ENCODE assay signal across 38 cellular contexts in genomic region chr6:25869840-25870239, GRCh38. TPM values are rescaled to one million over a fixed set of nuclear protein-coding genes. Genes with fewer than 3 reads are reported as not detected.
"Had no signal": no experiment of that assay in that cellular context is flagged by ENCODE, and none has a peak within 500 bp of the region (broad histone marks: within the 10 kb centered on the region; RNA-seq: fewer than 3 reads in every experiment).

No MANE protein-coding gene starts in this region.

- DNase-seq: activated B cell treated with CpG ODN at 0.5 μM for 24 hours; activated CD4-positive, alpha-beta memory T cell treated with anti-CD3 and anti-CD28 coated beads for 36 hours; activated CD4-positive, alpha-beta T cell treated with anti-CD3 and anti-CD28 coated beads for 4 hours; activated CD4-positive, alpha-beta T cell treated with anti-CD3 and anti-CD28 coated beads, Interleukin-2, amount 10 ng/mL, durations not matched to agents 24 days and 14 days; activated CD4-positive, alpha-beta T cell treated with anti-CD3 and anti-CD28 coated beads, Interleukin-2, amount 50 U/mL, for 1 hour; activated CD4-positive, alpha-beta T cell treated with anti-CD3 and anti-CD28 coated beads, Interleukin-2, amount 50 U/mL, for 4 hours; activated CD4-positive, CD25-positive, alpha-beta regulatory T cell treated with anti-CD3 and anti-CD28 coated beads, Interleukin-2, amount 50 U/mL, for 72 hours; activated CD8-positive, alpha-beta memory T cell treated with anti-CD3 and anti-CD28 coated beads, Interleukin-2, amount 50 U/mL, for 4 hours; activated CD8-positive, alpha-beta T cell treated with anti-CD3 and anti-CD28 coated beads for 36 hours; activated effector memory CD4-positive, alpha-beta T cell treated with anti-CD3 and anti-CD28 coated beads, Interleukin-2, amount 50 U/mL, for 16 hours; activated gamma-delta T cell treated with Interleukin-2 at 50 U/mL for 16 hours; activated naive CD4-positive, alpha-beta T cell; activated naive CD4-positive, alpha-beta T cell treated with anti-CD3 and anti-CD28 coated beads for 36 hours; activated naive CD4-positive, alpha-beta T cell treated with anti-CD3 and anti-CD28 coated beads, Interleukin-2, amount 50 U/mL, for 16 hours; activated naive CD8-positive, alpha-beta T cell treated with anti-CD3 and anti-CD28 coated beads for 36 hours; activated T-cell treated with anti-CD3 and anti-CD28 coated beads for 4 hours; activated T-cell treated with anti-CD3 and anti-CD28 coated beads, Interleukin-2, amount 50 U/mL, for 1 hour; activated T-cell treated with anti-CD3 and anti-CD28 coated beads, Interleukin-2, amount 50 U/mL, for 4 hours; activated T-cell treated with anti-CD3 and anti-CD28 coated beads, Interleukin-2, amount 50 U/mL, for 72 hours; adrenal gland; amniotic stem cell; aorta; body of pancreas; brain microvascular endothelial cell; central memory CD4-positive, alpha-beta T cell; T-helper 2 cell; T-helper 9 cell had no signal

- H3K27ac ChIP-seq: adrenal gland, body of pancreas, brain microvascular endothelial cell, breast epithelium, VCaP had no signal

- H3K27me3 ChIP-seq: adrenal gland, body of pancreas, brain microvascular endothelial cell, breast epithelium had no signal

- FAIRE-seq: astrocyte, TTC549 had no signal

- H3K9me3 ChIP-seq: adrenal gland, body of pancreas, breast epithelium had no signal

- ATAC-seq: activated CD8-positive, alpha-beta T cell treated with anti-CD3 and anti-CD28 coated beads for 36 hours; activated naive CD4-positive, alpha-beta T cell treated with anti-CD3 and anti-CD28 coated beads, Interleukin-2, amount 50 U/mL, for 72 hours; activated T-cell treated with anti-CD3 and anti-CD28 coated beads, Interleukin-2, amount 50 U/mL, for 4 hours; activated T-helper 17 cell treated with anti-CD3 and anti-CD28 coated beads, Interleukin-2, amount 50 U/mL, for 72 hours; body of pancreas had no signal

- H3K36me3 ChIP-seq: adrenal gland, brain microvascular endothelial cell, breast epithelium had no signal

- H3K4me1 ChIP-seq: adrenal gland, body of pancreas, breast epithelium had no signal

- H3K4me3 ChIP-seq: adrenal gland, body of pancreas, breast epithelium had no signal

RNA-seq across cellular contexts. Expression of gene SLC17A3, which starts 4.2 kb away (rescaled TPM):
- total RNA-seq: activated B cell treated with CpG ODN at 0.5 μM for 24 hours; activated CD8-positive, alpha-beta memory T cell treated with anti-CD3 and anti-CD28 coated beads for 36 hours; activated CD8-positive, alpha-beta T cell treated with anti-CD3 and anti-CD28 coated beads for 36 hours; activated naive CD4-positive, alpha-beta T cell treated with anti-CD3 and anti-CD28 coated beads for 36 hours; activated naive CD8-positive, alpha-beta T cell treated with anti-CD3 and anti-CD28 coated beads for 36 hours; aorta; astrocyte; body of pancreas; breast epithelium; cardiac septum; cerebellum had no signal
- polyA plus RNA-seq: aorta had no signal

RNA-seq across cellular contexts. Expression of gene SLC17A1, which starts 38.0 kb away (rescaled TPM):
- total RNA-seq: activated B cell treated with CpG ODN at 0.5 μM for 24 hours; activated CD4-positive, alpha-beta memory T cell treated with anti-CD3 and anti-CD28 coated beads for 36 hours; activated CD8-positive, alpha-beta memory T cell treated with anti-CD3 and anti-CD28 coated beads for 36 hours; activated CD8-positive, alpha-beta T cell treated with anti-CD3 and anti-CD28 coated beads for 36 hours; activated naive CD4-positive, alpha-beta T cell treated with anti-CD3 and anti-CD28 coated beads for 36 hours; activated naive CD8-positive, alpha-beta T cell treated with anti-CD3 and anti-CD28 coated beads for 36 hours; activated T-cell treated with anti-CD3 and anti-CD28 coated beads, Interleukin-2, amount 50 U/mL, for 4 hours; activated T-helper 1 cell treated with anti-CD3 and anti-CD28 coated beads, Interleukin-12 subunit alpha, Interleukin-12 subunit beta, Interleukin-2, Interleukin-4 antibody, amounts not matched to agents 30 ng/mL and 10 ng/mL and 1 ng/mL, durations not matched to agents 14 hours and 24 hours and 36 hours; activated T-helper 17 cell treated with anti-CD3 and anti-CD28 coated beads, Interleukin-2, amount 50 U/mL, for 72 hours; aorta; astrocyte; body of pancreas; breast epithelium; cardiac septum; cerebellum; T-helper 1 cell treated with Interleukin-12 subunit alpha and Interleukin-12 subunit beta and Interleukin-4 antibody, amounts not matched to agents 30 ng/mL and 1 ng/mL, for 36 hours had no signal
- polyA plus RNA-seq: aorta had no signal
